ENCODE assay signal across 12 cellular contexts in genomic region chrX:10231461-10231860, GRCh38.
"Had no signal": no experiment of that assay in that cellular context is flagged by ENCODE, and none has a peak within 500 bp of the region (broad histone marks: within the 10 kb centered on the region; RNA-seq: fewer than 3 reads in every experiment).

No MANE protein-coding gene starts in this region.

- H3K27me3 ChIP-seq: cardiac muscle cell, esophagus squamous epithelium had no signal

- H3K9me3 ChIP-seq: esophagus squamous epithelium, stomach, thoracic aorta had no signal

- H3K4me1 ChIP-seq: esophagus squamous epithelium, stomach had no signal

- H3K27ac Mint-ChIP-seq: activated CD8-positive, alpha-beta T cell treated with anti-CD3 and anti-CD28 coated beads for 36 hours; activated T-cell treated with anti-CD3 and anti-CD28 coated beads, Interleukin-2, amount 50 U/mL, for 72 hours; naive thymus-derived CD4-positive, alpha-beta T cell had no signal

- H3K4me3 ChIP-seq: cardiac muscle cell, esophagus squamous epithelium, stomach, thoracic aorta had no signal

- ATAC-seq: activated CD8-positive, alpha-beta T cell treated with anti-CD3 and anti-CD28 coated beads for 36 hours; activated T-cell treated with anti-CD3 and anti-CD28 coated beads, Interleukin-2, amount 50 U/mL, for 72 hours; naive thymus-derived CD4-positive, alpha-beta T cell had no signal

- H3K36me3 Mint-ChIP-seq: naive thymus-derived CD4-positive, alpha-beta T cell had no signal

- DNase-seq: activated CD8-positive, alpha-beta memory T cell treated with anti-CD3 and anti-CD28 coated beads, Interleukin-2, amount 50 U/mL, for 4 hours; activated CD8-positive, alpha-beta T cell treated with anti-CD3 and anti-CD28 coated beads for 36 hours; activated gamma-delta T cell treated with Interleukin-2 at 50 U/mL for 16 hours; activated T-cell treated with anti-CD3 and anti-CD28 coated beads, Interleukin-2, amount 50 U/mL, for 72 hours; aorta; esophagus squamous epithelium; foreskin fibroblast; naive thymus-derived CD4-positive, alpha-beta T cell; stimulated activated CD4-positive, alpha-beta T cell treated with anti-CD3 and anti-CD28 coated beads, Interleukin-4, amount 100 ng/mL, for 4 hours; stomach had no signal

- H3K9me3 Mint-ChIP-seq: activated CD8-positive, alpha-beta T cell treated with anti-CD3 and anti-CD28 coated beads for 36 hours had no signal

- H3K36me3 ChIP-seq: cardiac muscle cell, esophagus squamous epithelium, stomach, thoracic aorta had no signal

- H3K27ac ChIP-seq: cardiac muscle cell, esophagus squamous epithelium, stomach, thoracic aorta had no signal
